In genomic region chr1:33337994-33338494, GRCh38 we compare ENCODE assay signal across 10 cellular contexts. TPM values are rescaled to one million over a fixed set of nuclear protein-coding genes. Genes with fewer than 3 reads are reported as not detected.
DNase-seq lines count a peak whose midpoint lies in the region; ATAC-seq, FAIRE-seq and TF ChIP-seq lines count a peak whose summit lies in the region.
"Had no signal": no experiment of that assay in that cellular context is flagged by ENCODE, and none has a peak within 500 bp of the region (broad histone marks: within the 10 kb centered on the region; RNA-seq: fewer than 3 reads in every experiment).

No MANE protein-coding gene starts in this region.

- no peak for TF ChIP-seq EP300 in A549 (IDR thresholded peaks at IDR 0.05)

- TF ChIP-seq RAD21 in A549 (conservative IDR thresholded peaks at IDR 0.05 in 1 of 2, IDR thresholded peaks at IDR 0.05 in 1 of 2), result no peak

- H3K36me3 ChIP-seq in RWPE2 (ENCODE audit: low read depth), result peaks cover 90% of the 10 kb centered on the region
- H3K36me3 ChIP-seq in neutrophil, result peaks cover 46% of the 10 kb centered on the region

- no peak for ATAC-seq in A549
- ATAC-seq in RWPE2 (ENCODE audit: low read depth), result no peak
- ATAC-seq in GM21786 (IDR thresholded peaks at IDR 0.05; ENCODE audit: unreplicated experiment), result no peak

- H3K4me1 ChIP-seq in A549, result peaks cover 64% of the 10 kb centered on the region
- peaks cover 79% of the 10 kb centered on the region for H3K4me1 ChIP-seq in RWPE2 (ENCODE audit: insufficient read depth, poor library complexity, severe bottlenecking)
- peaks cover 100% of the 10 kb centered on the region in 2 experiments for H3K4me1 ChIP-seq in neutrophil (ENCODE audit: control insufficient read depth in 1 of 2, insufficient read depth in 1 of 2, low read depth in 1 of 2, low read length in 1 of 2)

- FAIRE-seq in A549 (lab: Jason Lieb, UNC), result no peak

- POLR2A ChIA-PET in A549 (lab: Yijun Ruan, JAX), result no interaction called here

- H3K9me3 ChIP-seq in A549 (no peaks in the 10 kb centered on the region), RWPE2 (ENCODE audit: severe bottlenecking) (no peaks in the 10 kb centered on the region), neutrophil (no peaks in the 10 kb centered on the region)

- 82% methylated on average over 3 of the region's 3 CpGs for WGBS in A549 (ENCODE audit: missing lambda C conversion rate)

- no peak for TF ChIP-seq POLR2A in A549 (IDR thresholded peaks at IDR 0.05; ENCODE audit: low read length)

- intact Hi-C loops in posterior cingulate gyrus (cut with DNase I), result no loop called here

- no peak overlapping the region for H3K4me3 ChIP-seq in A549
- no peak overlapping the region for H3K4me3 ChIP-seq in RWPE2 (ENCODE audit: severe bottlenecking)
- peak overlapping the region; percentile 52 to 60 for H3K4me3 ChIP-seq in neutrophil (ENCODE audit: low read depth in 1 of 2, low read length in 1 of 2)

- H3K4me2 ChIP-seq in A549, result peak overlapping the region; percentile 47

- no peak for TF ChIP-seq CTCF in A549 (IDR thresholded peaks at IDR 0.05)
- no peak for TF ChIP-seq CTCF in RWPE2 (IDR thresholded peaks at IDR 0.05; ENCODE audit: poor library complexity, severe bottlenecking)
- TF ChIP-seq CTCF in neutrophil (IDR thresholded peaks at IDR 0.05), result no peak

- CTCF ChIA-PET in A549 (lab: Yijun Ruan, JAX), result interaction anchor here (0.8 to 1.1 kb wide), 3 partner anchors 41 to 117 kb away, joined by 3 to 4 read pairs (median 3); no protein-coding TSS in a partner anchor

- no peak for DNase-seq in A549 (ENCODE audit: low read depth in 1 of 2, low spot score in 1 of 2)
- no peak for DNase-seq in RWPE2 (ENCODE audit: low spot score)
- peak; percentile 84 for DNase-seq in fibroblast of gingiva (ENCODE audit: low read depth)
- DNase-seq in posterior cingulate gyrus, result no peak
- no peak for DNase-seq in T-helper 1 cell
- no peak for DNase-seq in SIG-M5 treated with dmso at 0.1 percent for 504 hours (lab: John Stamatoyannopoulos, UW; ENCODE audit: unreplicated experiment)
- DNase-seq: activated naive CD4-positive, alpha-beta T cell; NCI-H1417 treated with DMSO at 0.1 percent for 48 hours had no signal

- peak overlapping the region; percentile 49 to 63; a peak in 4 of 6 replicates for H3K27ac ChIP-seq in A549
- peak overlapping the region; percentile 99 for H3K27ac ChIP-seq in RWPE2 (ENCODE audit: poor library complexity, severe bottlenecking)
- peak overlapping the region; percentile 96 for H3K27ac ChIP-seq in neutrophil

- no peaks in the 10 kb centered on the region for H3K27me3 ChIP-seq in RWPE2 (ENCODE audit: insufficient read depth, poor library complexity, severe bottlenecking)
- no peaks in the 10 kb centered on the region for H3K27me3 ChIP-seq in neutrophil

TF ChIP-seq in A549, 52 proteins besides CTCF, POLR2A, EP300 and RAD21:
- TF ChIP-seq REST (IDR thresholded peaks at IDR 0.05) (no peak), BCL3 (IDR thresholded peaks at IDR 0.05) (no peak), PBX3 (IDR thresholded peaks at IDR 0.05) (no peak), RFX5 (IDR thresholded peaks at IDR 0.05) (no peak), KDM1A (IDR thresholded peaks at IDR 0.05; ENCODE audit: low read depth) (no peak), HDAC2 (IDR thresholded peaks at IDR 0.05) (no peak), EHMT2 (IDR thresholded peaks at IDR 0.05; ENCODE audit: low read depth) (no peak), JUNB (IDR thresholded peaks at IDR 0.05) (no peak), FOSB (CRISPR knock-in tag; IDR thresholded peaks at IDR 0.05) (no peak), MAX (IDR thresholded peaks at IDR 0.05) (no peak)

RNA-seq across cellular contexts. Expression of gene A3GALT2, which starts 17.1 kb away (rescaled TPM):
- not detected in 2 replicates for polyA plus RNA-seq in A549 (2011; rRNA removed)
- not detected in 2 replicates for polyA plus RNA-seq in A549 (2012; cell fraction: cytosol; rRNA removed)
- polyA plus RNA-seq in A549 (2012; cell fraction: nucleus; rRNA removed), result 0.24 TPM in 1 of 2 replicates, not detected in the other
- polyA plus RNA-seq in A549 (2017; fragmentation: RNase III; extraction: RNeasy Plus Mini Kit Qiagen cat#74134 plus additional on column Dnase treatment), result not detected in 3 replicates
- polyA minus RNA-seq in A549 (2011; rRNA and poly(A)+ RNA removed), result not detected in 2 replicates

Comparison
In these comparisons a context has a peak if more than half of its experiments do, and no peak if none do; other contexts are left out.
1. H3K4me3 ChIP-seq: peak in neutrophil (2 of 2); none in A549 (single experiment) and RWPE2 (single experiment).
2. Peak in every context shown above with its lines, with median percentiles within 50 percentile points of each other: H3K27ac ChIP-seq.